24 cellular contexts compared by ENCODE assay signal in genomic region chr3:23376516-23377248, GRCh38.
"Had no signal": no experiment of that assay in that cellular context is flagged by ENCODE, and none has a peak within 500 bp of the region (broad histone marks: within the 10 kb centered on the region; RNA-seq: fewer than 3 reads in every experiment).

No MANE protein-coding gene starts in this region.

- H3K4me3 Mint-ChIP-seq: activated naive CD8-positive, alpha-beta T cell; activated T-cell treated with anti-CD3 and anti-CD28 coated beads, Interleukin-2, amount 50 U/mL, for 72 hours; effector memory CD8-positive, alpha-beta T cell; natural killer cell treated with Interleukin-12 subunit alpha and Interleukin-12 subunit beta and Interleukin-15 and Interleukin-18, amount 100 ng/mL, for 72 hours; stimulated activated memory B cell treated with anti-CD40 and anti-IgM and Interleukin-4, amounts not matched to agents 10 μg/mL and 1 μg/mL and 100 μg/mL, for 72 hours; type B pancreatic cell had no signal

- ATAC-seq: activated T-cell treated with anti-CD3 and anti-CD28 coated beads, Interleukin-2, amount 50 U/mL, for 72 hours; effector memory CD8-positive, alpha-beta T cell; foreskin keratinocyte; left colon; lower lobe of right lung; natural killer cell treated with Interleukin-12 subunit alpha and Interleukin-12 subunit beta and Interleukin-15 and Interleukin-18, amount 100 ng/mL, for 72 hours; pancreas; sciatic nerve; stimulated activated memory B cell treated with anti-CD40 and anti-IgM and Interleukin-4, amounts not matched to agents 10 μg/mL and 1 μg/mL and 100 μg/mL, for 72 hours had no signal

- FAIRE-seq: pancreas had no signal

- H3K27ac ChIP-seq: cardiac muscle cell, esophagus squamous epithelium, foreskin keratinocyte, lower lobe of right lung, neutrophil, pancreas, testis, VCaP had no signal

- H3K27me3 ChIP-seq: cardiac muscle cell, esophagus squamous epithelium, foreskin keratinocyte, neutrophil, pancreas, testis had no signal

- H3K36me3 ChIP-seq: cardiac muscle cell, esophagus squamous epithelium, lower lobe of right lung, neutrophil, pancreas had no signal

- H3K4me3 ChIP-seq: cardiac muscle cell, esophagus squamous epithelium, lower lobe of right lung, pancreas, smooth muscle cell, testis had no signal

- H3K9me3 ChIP-seq: esophagus squamous epithelium, lower lobe of right lung, neutrophil, pancreas, testis had no signal

- H3K4me2 ChIP-seq: smooth muscle cell had no signal

- H3K27me3 Mint-ChIP-seq: activated naive CD8-positive, alpha-beta T cell; effector memory CD8-positive, alpha-beta T cell; natural killer cell treated with Interleukin-12 subunit alpha and Interleukin-12 subunit beta and Interleukin-15 and Interleukin-18, amount 100 ng/mL, for 72 hours; stimulated activated memory B cell treated with anti-CD40 and anti-IgM and Interleukin-4, amounts not matched to agents 10 μg/mL and 1 μg/mL and 100 μg/mL, for 72 hours; type B pancreatic cell had no signal

- H3K4me1 ChIP-seq: foreskin keratinocyte, lower lobe of right lung, pancreas, testis had no signal

- DNase-seq: activated CD4-positive, alpha-beta T cell treated with anti-CD3 and anti-CD28 coated beads, Interleukin-2, amount 50 U/mL, for 4 hours; activated gamma-delta T cell treated with Interleukin-2 at 50 U/mL for 16 hours; activated T-cell treated with anti-CD3 and anti-CD28 coated beads, Interleukin-2, amount 50 U/mL, for 72 hours; amygdala; effector memory CD8-positive, alpha-beta T cell; esophagus squamous epithelium; foreskin keratinocyte; glutamatergic neuron; hippocampal formation; islet precursor cell; left colon; lower lobe of right lung; pancreas; stimulated activated CD4-positive, alpha-beta T cell treated with anti-CD3 and anti-CD28 coated beads, Interleukin-4, amount 100 ng/mL, for 24 hours; testis had no signal

- H3K36me3 Mint-ChIP-seq: natural killer cell treated with Interleukin-12 subunit alpha and Interleukin-12 subunit beta and Interleukin-15 and Interleukin-18, amount 100 ng/mL, for 72 hours; stimulated activated memory B cell treated with anti-CD40 and anti-IgM and Interleukin-4, amounts not matched to agents 10 μg/mL and 1 μg/mL and 100 μg/mL, for 72 hours; type B pancreatic cell had no signal

- H3K27ac Mint-ChIP-seq: activated naive CD8-positive, alpha-beta T cell; activated T-cell treated with anti-CD3 and anti-CD28 coated beads, Interleukin-2, amount 50 U/mL, for 72 hours; effector memory CD8-positive, alpha-beta T cell; natural killer cell treated with Interleukin-12 subunit alpha and Interleukin-12 subunit beta and Interleukin-15 and Interleukin-18, amount 100 ng/mL, for 72 hours; stimulated activated memory B cell treated with anti-CD40 and anti-IgM and Interleukin-4, amounts not matched to agents 10 μg/mL and 1 μg/mL and 100 μg/mL, for 72 hours; type B pancreatic cell had no signal

- H3K9me3 Mint-ChIP-seq: activated T-cell treated with anti-CD3 and anti-CD28 coated beads, Interleukin-2, amount 50 U/mL, for 72 hours; natural killer cell treated with Interleukin-12 subunit alpha and Interleukin-12 subunit beta and Interleukin-15 and Interleukin-18, amount 100 ng/mL, for 72 hours; stimulated activated memory B cell treated with anti-CD40 and anti-IgM and Interleukin-4, amounts not matched to agents 10 μg/mL and 1 μg/mL and 100 μg/mL, for 72 hours; type B pancreatic cell had no signal
